In the genomic region with DNA sequence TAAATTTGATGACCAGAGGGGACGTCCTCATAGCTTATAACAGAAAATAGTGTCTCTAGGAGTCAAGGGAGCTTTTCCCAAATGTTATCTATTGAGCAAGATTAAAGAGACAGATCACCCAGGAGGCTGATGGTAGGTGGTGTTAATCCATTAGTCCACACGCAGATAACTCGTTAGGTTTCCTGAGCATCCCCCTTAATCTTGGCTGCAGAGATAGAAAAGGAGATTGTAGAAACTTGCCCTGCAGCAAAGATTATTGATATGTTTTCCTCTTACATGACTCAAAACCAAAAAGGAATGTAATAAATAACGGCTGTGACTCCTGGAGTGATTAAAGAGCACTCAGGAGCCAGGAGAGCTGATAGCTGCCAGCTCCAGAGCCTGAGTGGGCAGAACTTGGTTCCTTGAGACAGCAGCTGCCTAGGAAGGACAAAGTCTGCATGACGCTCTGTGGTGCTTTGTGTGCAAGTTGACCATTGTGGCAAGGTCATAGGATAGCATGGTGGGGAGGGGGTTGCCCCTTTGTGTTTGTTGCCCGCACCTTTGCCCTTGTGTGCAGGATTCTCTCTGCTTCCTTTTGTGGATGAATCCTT, we compare ENCODE assay signal across 1 cellular context.
TF ChIP-seq lines count a peak whose summit lies in the region.

No MANE protein-coding gene starts in this region.

TF ChIP-seq in GM23338, 12 proteins besides CTCF, POLR2A, EP300 and RAD21 (continued from another document):
- TF ChIP-seq, protein P1, sequence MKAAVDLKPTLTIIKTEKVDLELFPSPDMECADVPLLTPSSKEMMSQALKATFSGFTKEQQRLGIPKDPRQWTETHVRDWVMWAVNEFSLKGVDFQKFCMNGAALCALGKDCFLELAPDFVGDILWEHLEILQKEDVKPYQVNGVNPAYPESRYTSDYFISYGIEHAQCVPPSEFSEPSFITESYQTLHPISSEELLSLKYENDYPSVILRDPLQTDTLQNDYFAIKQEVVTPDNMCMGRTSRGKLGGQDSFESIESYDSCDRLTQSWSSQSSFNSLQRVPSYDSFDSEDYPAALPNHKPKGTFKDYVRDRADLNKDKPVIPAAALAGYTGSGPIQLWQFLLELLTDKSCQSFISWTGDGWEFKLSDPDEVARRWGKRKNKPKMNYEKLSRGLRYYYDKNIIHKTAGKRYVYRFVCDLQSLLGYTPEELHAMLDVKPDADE (IDR thresholded peaks at IDR 0.05) = no peak
- no peak for TF ChIP-seq ZNF114 (CRISPR knock-in tag; IDR thresholded peaks at IDR 0.05)
